15 cellular contexts compared by ENCODE assay signal in the genomic region with DNA sequence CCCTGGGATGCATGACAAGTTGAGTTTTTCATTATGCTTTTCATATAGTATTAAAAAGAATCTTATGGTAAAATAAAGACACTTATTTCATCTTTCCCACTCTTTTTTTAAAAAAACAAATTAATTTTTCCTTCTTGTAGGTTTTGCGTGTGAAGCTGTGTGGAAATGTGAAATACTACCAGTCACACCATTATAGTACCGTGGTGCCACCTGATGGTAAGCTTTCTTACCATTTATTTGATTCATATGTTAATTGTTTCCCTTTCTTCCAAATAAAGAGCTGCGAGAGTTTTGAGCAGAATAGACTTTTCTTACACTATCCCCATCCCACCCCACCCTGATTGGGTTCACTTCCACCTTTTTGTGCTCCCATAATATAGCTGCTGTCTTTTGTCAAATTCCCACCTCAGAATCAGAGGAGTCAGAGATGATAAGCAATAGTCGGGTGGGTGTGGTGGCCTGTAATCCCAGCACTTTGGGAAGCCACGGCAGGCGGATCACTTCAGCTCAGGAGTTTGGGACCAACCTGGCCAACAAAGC. TPM values are rescaled to one million over a fixed set of nuclear protein-coding genes. Genes with fewer than 3 reads are reported as not detected.
DNase-seq lines count a peak whose midpoint lies in the region; ATAC-seq, FAIRE-seq and TF ChIP-seq lines count a peak whose summit lies in the region.
"Had no signal": no experiment of that assay in that cellular context is flagged by ENCODE, and none has a peak within 500 bp of the region (broad histone marks: within the 10 kb centered on the region; RNA-seq: fewer than 3 reads in every experiment).

No MANE protein-coding gene starts in this region.

- H4K20me1 ChIP-seq in mammary epithelial cell (ENCODE audit: insufficient read depth, low read length) (no peaks in the 10 kb centered on the region), OCI-LY3 (ENCODE audit: insufficient read depth, low read length) (no peaks in the 10 kb centered on the region)

- H3K4me3 ChIP-seq in mammary epithelial cell (replicated peaks in 1 of 3; ENCODE audit: insufficient read depth in 1 of 3, low read depth in 2 of 3, low read length in 3 of 3) (no peak overlapping the region), OCI-LY3 (ENCODE audit: low read length) (no peak overlapping the region), epithelial cell of esophagus (ENCODE audit: low read length) (no peak overlapping the region), small intestine (ENCODE audit: low read depth in 1 of 2, low read length in 2 of 2) (no peak overlapping the region)
- H3K4me3 ChIP-seq: esophagus squamous epithelium had no signal

- H3K27me3 ChIP-seq in mammary epithelial cell (ENCODE audit: insufficient read depth, low read length) (no peaks in the 10 kb centered on the region), OCI-LY3 (ENCODE audit: low read depth, low read length) (no peaks in the 10 kb centered on the region), small intestine (ENCODE audit: control insufficient read depth in 2 of 2, insufficient read depth in 2 of 2, low read length in 2 of 2) (no peaks in the 10 kb centered on the region)
- H3K27me3 ChIP-seq: esophagus squamous epithelium had no signal

- POLR2A ChIA-PET in MCF 10A (lab: Yijun Ruan, JAX): interaction anchor here (0.7 kb wide), 1 partner anchor 99 kb away, joined by 3 read pairs; a partner anchor contains a TSS

- H3K4me2 ChIP-seq in mammary epithelial cell (ENCODE audit: insufficient read depth, low read depth, low read length) (no peak overlapping the region), OCI-LY3 (ENCODE audit: low read length) (no peak overlapping the region)

- H3K4me1 Mint-ChIP-seq in MCF 10A (ENCODE audit: insufficient read depth, unreplicated experiment): no peaks in the 10 kb centered on the region
- H3K4me1 Mint-ChIP-seq: stimulated activated effector memory CD8-positive, alpha-beta T cell treated with anti-CD3 and anti-CD28 coated beads, Interleukin-12 subunit alpha, Interleukin-12 subunit beta, amount 100 ng/mL, for 72 hours had no signal

- H3K4me1 ChIP-seq in mammary epithelial cell (ENCODE audit: insufficient read depth, low read length): no peaks in the 10 kb centered on the region
- H3K4me1 ChIP-seq in OCI-LY3 (ENCODE audit: low read length): no peaks in the 10 kb centered on the region
- H3K4me1 ChIP-seq in small intestine (ENCODE audit: control insufficient read depth in 2 of 2, insufficient read depth in 1 of 2, low read depth in 1 of 2, low read length in 1 of 2): no peaks in the 10 kb centered on the region
- H3K4me1 ChIP-seq: esophagus squamous epithelium had no signal

- H3K36me3 ChIP-seq in mammary epithelial cell (ENCODE audit: insufficient read depth, low read length) (no peaks in the 10 kb centered on the region), OCI-LY3 (replicated peaks; ENCODE audit: low read depth, low read length) (no peaks in the 10 kb centered on the region), small intestine (ENCODE audit: control insufficient read depth in 2 of 2, insufficient read depth in 2 of 2, low read length in 2 of 2) (no peaks in the 10 kb centered on the region)

- no peak for TF ChIP-seq CTCF in MCF 10A (IDR thresholded peaks at IDR 0.05; ENCODE audit: unreplicated experiment)
- peak in 1 of 2 donors; percentile 20 for TF ChIP-seq CTCF in mammary epithelial cell (conservative IDR thresholded peaks at IDR 0.05 in 1 of 2, IDR thresholded peaks at IDR 0.05 in 1 of 2; ENCODE audit: extremely low read depth in 1 of 2, insufficient read depth in 1 of 2, low read depth in 1 of 2, low read length in 2 of 2)
- peak; percentile 54 for TF ChIP-seq CTCF in OCI-LY3 (IDR thresholded peaks at IDR 0.05; ENCODE audit: low read depth, low read length)
- peak; percentile 18 for TF ChIP-seq CTCF in epithelial cell of esophagus (IDR thresholded peaks at IDR 0.05; ENCODE audit: insufficient read depth, low read depth, low read length, missing control alignments)

- intact Hi-C loops in MCF 10A (cut with micrococcal nuclease): loop anchor here (5.0 kb wide), 2 partner anchors 97 to 232 kb away; a partner anchor contains a TSS
- intact Hi-C loops in mammary epithelial cell (cut with micrococcal nuclease): loop anchor here (2.0 to 5.0 kb wide), 2 partner anchors 97 to 236 kb away; a partner anchor contains a TSS

- in situ Hi-C loops in mammary epithelial cell (cut with MboI; ENCODE audit: low sequenced_read_pairs in 2 of 2): no loop called here
- in situ Hi-C loops in ACHN (cut with HindIII; ENCODE audit: low pct_ligation_motif_present, low pct_unique_long_range_greater_than_20kb, low sequenced_read_pairs): no loop called here

- DNase-seq in MCF 10A (ENCODE audit: unreplicated experiment) (peak; percentile 1), mammary epithelial cell (no peak), epithelial cell of esophagus (ENCODE audit: low read depth) (peak; percentile 24), small intestine (peak; percentile 27), ACHN (no peak), iPS-NIHi7 (ENCODE audit: extremely low spot score) (no peak)
- DNase-seq: activated B cell treated with CpG ODN at 0.5 μM for 24 hours, esophagus squamous epithelium, immature natural killer cell, NCI-H146, NCI-H82 had no signal

- H3K9me3 ChIP-seq in mammary epithelial cell (replicated peaks; ENCODE audit: insufficient read depth, low read length) (no peaks in the 10 kb centered on the region), OCI-LY3 (ENCODE audit: insufficient read depth, low read length) (no peaks in the 10 kb centered on the region), small intestine (ENCODE audit: control insufficient read depth, low read depth) (no peaks in the 10 kb centered on the region)
- H3K9me3 ChIP-seq: esophagus squamous epithelium had no signal

- H3K27ac Mint-ChIP-seq in MCF 10A (ENCODE audit: low read depth, unreplicated experiment): no peak overlapping the region
- H3K27ac Mint-ChIP-seq: activated B cell treated with CpG ODN at 0.5 μM for 24 hours; immature natural killer cell; stimulated activated effector memory CD8-positive, alpha-beta T cell treated with anti-CD3 and anti-CD28 coated beads, Interleukin-12 subunit alpha, Interleukin-12 subunit beta, amount 100 ng/mL, for 72 hours had no signal

- H3K9me3 Mint-ChIP-seq in MCF 10A (ENCODE audit: unreplicated experiment): no peaks in the 10 kb centered on the region
- H3K9me3 Mint-ChIP-seq: activated B cell treated with CpG ODN at 0.5 μM for 24 hours; central memory CD8-positive, alpha-beta T cell; immature natural killer cell; stimulated activated effector memory CD8-positive, alpha-beta T cell treated with anti-CD3 and anti-CD28 coated beads, Interleukin-12 subunit alpha, Interleukin-12 subunit beta, amount 100 ng/mL, for 72 hours had no signal

- no peak for FAIRE-seq in small intestine (lab: Jason Lieb, UNC)

- ATAC-seq in GM19324 (IDR thresholded peaks at IDR 0.05; ENCODE audit: low FRiP score, unreplicated experiment): no peak
- ATAC-seq: stimulated activated effector memory CD8-positive, alpha-beta T cell treated with anti-CD3 and anti-CD28 coated beads, Interleukin-12 subunit alpha, Interleukin-12 subunit beta, amount 100 ng/mL, for 72 hours had no signal

- BruUV-seq in MCF 10A (replicated peaks; lab: Mats Ljungman, UMichigan): no TSS peak
- no TSS peak for BruUV-seq in mammary epithelial cell (replicated peaks; lab: Mats Ljungman, UMichigan)

- CTCF ChIA-PET in MCF 10A (lab: Yijun Ruan, JAX) (interaction anchor here (0.6 to 1.5 kb wide), 6 partner anchors 52 to 480 kb away, joined by 3 to 6 read pairs (median 3); no protein-coding TSS in a partner anchor), mammary epithelial cell (lab: Charles Lee; ENCODE audit: low non-redundant PET) (interaction anchor here (0.6 to 0.7 kb wide), 2 partner anchors 225 to 980 kb away, joined by 3 read pairs; a partner anchor contains a TSS)

- H3K79me2 ChIP-seq in mammary epithelial cell (ENCODE audit: insufficient read depth, low read length) (no peaks in the 10 kb centered on the region), OCI-LY3 (ENCODE audit: low read length) (peaks cover 4% of the 10 kb centered on the region; the same call in 1 of the 2 replicates)

- no peak overlapping the region for H2AFZ ChIP-seq in mammary epithelial cell (ENCODE audit: low read depth, low read length)
- no peak overlapping the region for H2AFZ ChIP-seq in OCI-LY3 (ENCODE audit: low read depth, low read length)

- 100% methylated on average over 6 of the region's 6 CpGs for WGBS in mammary epithelial cell (ENCODE audit: low coverage, missing lambda C conversion rate)
- 70 to 78% (median 78%) methylated on average over 6 of the region's 6 CpGs for WGBS in small intestine, 3 donors

- H3K36me3 Mint-ChIP-seq in MCF 10A (ENCODE audit: insufficient read depth, unreplicated experiment): no peaks in the 10 kb centered on the region
- H3K36me3 Mint-ChIP-seq: immature natural killer cell had no signal

- dilution Hi-C loops in mammary epithelial cell (cut with HindIII; ENCODE audit: low sequenced_read_pairs): no loop called here

- H3K9ac ChIP-seq in mammary epithelial cell (ENCODE audit: insufficient read depth, low read length) (no peak overlapping the region), OCI-LY3 (ENCODE audit: low read length) (no peak overlapping the region)

- H3K27ac ChIP-seq in mammary epithelial cell (ENCODE audit: insufficient read depth, low read depth, low read length) (no peak overlapping the region), OCI-LY3 (ENCODE audit: low read length) (no peak overlapping the region), small intestine (ENCODE audit: low read depth in 1 of 2, low read length in 1 of 2) (no peak overlapping the region)
- H3K27ac ChIP-seq: esophagus squamous epithelium had no signal

- no peak overlapping the region for H3K4me3 Mint-ChIP-seq in MCF 10A (ENCODE audit: unreplicated experiment)
- H3K4me3 Mint-ChIP-seq: activated B cell treated with CpG ODN at 0.5 μM for 24 hours; central memory CD8-positive, alpha-beta T cell; immature natural killer cell; stimulated activated effector memory CD8-positive, alpha-beta T cell treated with anti-CD3 and anti-CD28 coated beads, Interleukin-12 subunit alpha, Interleukin-12 subunit beta, amount 100 ng/mL, for 72 hours had no signal

- no peaks in the 10 kb centered on the region for H3K27me3 Mint-ChIP-seq in MCF 10A (ENCODE audit: insufficient read depth, unreplicated experiment)
- H3K27me3 Mint-ChIP-seq: activated B cell treated with CpG ODN at 0.5 μM for 24 hours; central memory CD8-positive, alpha-beta T cell had no signal

RNA-seq across cellular contexts. Expression of a gene that starts 44.3 kb away (rescaled TPM):
- total RNA-seq in MCF 10A (2022) (7.9 and 8.1 TPM in 2 replicates), mammary epithelial cell (10 to 100 TPM; 20.0 to 45.5 TPM)
- polyA plus RNA-seq in mammary epithelial cell (45.4 TPM), small intestine (100 to 1,000 TPM in 1 of 3 donors, 10 to 100 TPM in 2; 65.1 to 123 (median 74.8) TPM)
- polyA minus RNA-seq in mammary epithelial cell: 8.0 TPM

Comparison
In these comparisons a context has a peak if more than half of its experiments do, and no peak if none do; other contexts are left out.
1. DNase-seq: peak in MCF 10A (single experiment), epithelial cell of esophagus (single experiment) and small intestine (single experiment); none in mammary epithelial cell (single experiment), ACHN (single experiment) and iPS-NIHi7 (single experiment).